In the genomic region with DNA sequence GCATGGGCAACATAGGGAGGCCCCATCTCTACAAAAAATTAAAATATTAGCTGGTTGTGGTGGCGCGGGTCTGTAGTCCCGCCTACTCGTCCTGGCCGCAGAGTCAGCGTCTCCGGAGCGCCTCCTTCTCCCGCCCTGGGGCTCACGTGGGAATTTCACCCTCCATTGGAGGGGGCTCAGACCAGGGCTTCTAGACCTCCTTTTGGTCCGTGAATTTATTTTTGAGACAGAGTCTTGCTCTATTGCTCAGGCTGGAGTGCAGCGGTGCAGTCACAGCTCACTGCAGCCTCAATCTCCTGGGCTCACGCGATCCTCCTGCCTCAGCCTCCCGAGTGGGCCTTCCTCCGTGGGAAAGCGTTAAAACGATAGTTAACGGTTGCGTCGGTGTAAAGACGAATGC, we compare ENCODE assay signal across 8 cellular contexts. TPM values are rescaled to one million over a fixed set of nuclear protein-coding genes. Genes with fewer than 3 reads are reported as not detected.
DNase-seq lines count a peak whose midpoint lies in the region; ATAC-seq, FAIRE-seq and TF ChIP-seq lines count a peak whose summit lies in the region.

No MANE protein-coding gene starts in this region.

- H3K9me3 ChIP-seq in body of pancreas (no peaks in the 10 kb centered on the region), kidney (ENCODE audit: control insufficient read depth in 1 of 2, low read length in 2 of 2) (no peaks in the 10 kb centered on the region), stomach smooth muscle (ENCODE audit: control insufficient read depth in 2 of 2, low read length in 2 of 2) (no peaks in the 10 kb centered on the region)

- H3K4me1 ChIP-seq in body of pancreas (peaks cover 27% of the 10 kb centered on the region), kidney (ENCODE audit: control insufficient read depth in 1 of 2, insufficient read depth in 1 of 2, low read depth in 1 of 2, low read length in 2 of 2) (peaks cover 0 to 9% of the 10 kb centered on the region in 2 donors), stomach smooth muscle (ENCODE audit: control insufficient read depth, insufficient read depth, low read length) (peaks cover 23% of the 10 kb centered on the region)

- DNase-seq in Right ventricle myocardium inferior (ENCODE audit: missing footprints) (peak; percentile 72), cardiac septum (ENCODE audit: low spot score) (no peak), NCI-H446 treated with DMSO at 0.1 percent for 48 hours (lab: John Stamatoyannopoulos, UW) (peak; percentile 41), body of pancreas (peak in 1 of 4 donors; percentile 41), kidney (peak; percentile 80)

- H3K27me3 ChIP-seq in body of pancreas, result no peaks in the 10 kb centered on the region
- no peaks in the 10 kb centered on the region for H3K27me3 ChIP-seq in stomach smooth muscle (ENCODE audit: control insufficient read depth in 1 of 2, insufficient read depth in 2 of 2, low read length in 2 of 2)

- H3K27ac ChIP-seq in body of pancreas (peak overlapping the region in 3 of 4 donors; percentile 49 to 82 (median 64)), kidney (ENCODE audit: low read depth in 2 of 2, low read length in 2 of 2) (peak overlapping the region in 1 of 2 donors; percentile 63), stomach smooth muscle (ENCODE audit: low read length) (peak overlapping the region; percentile 75)

- intact Hi-C loops in Right ventricle myocardium inferior (cut with DNase I), result no loop called here
- intact Hi-C loops in cardiac septum (cut with DNase I), result no loop called here
- intact Hi-C loops in body of pancreas (cut with DNase I), result loop anchor here (5.0 kb wide), 1 partner anchor 86 kb away; no protein-coding TSS in a partner anchor
- intact Hi-C loops in kidney (cut with DNase I), result no loop called here

- no peak for TF ChIP-seq POLR2A in body of pancreas (IDR thresholded peaks at IDR 0.05)

- TF ChIP-seq CTCF in body of pancreas (IDR thresholded peaks at IDR 0.05) (no peak), kidney (IDR thresholded peaks at IDR 0.05; ENCODE audit: borderline replicate concordance, extremely low read depth, insufficient read depth) (no peak)

- H3K9ac ChIP-seq in kidney (ENCODE audit: low read length in 2 of 2) (peak overlapping the region in 1 of 2 donors; percentile 61), stomach smooth muscle (ENCODE audit: low read length in 2 of 2) (peak overlapping the region; percentile 60 to 69)

- ATAC-seq in Right ventricle myocardium inferior, result no peak
- no peak for ATAC-seq in body of pancreas
- no peak for ATAC-seq in HG02623 (IDR thresholded peaks at IDR 0.05; ENCODE audit: unreplicated experiment)
- no peak for ATAC-seq in HG03571 (IDR thresholded peaks at IDR 0.05; ENCODE audit: unreplicated experiment)

- H3K4me3 ChIP-seq in body of pancreas, result no peak overlapping the region
- peak overlapping the region; percentile 60 to 68 for H3K4me3 ChIP-seq in kidney (ENCODE audit: low read length in 2 of 2)
- peak overlapping the region; percentile 67 to 76 for H3K4me3 ChIP-seq in stomach smooth muscle (ENCODE audit: low read length in 2 of 2)

- no peak for FAIRE-seq in kidney (lab: Jason Lieb, UNC)

- WGBS in body of pancreas, 2 donors, result 20 to 29% methylated on average over 20 to 22 of the region's 22 CpGs

- H3K36me3 ChIP-seq in body of pancreas (replicated peaks in 1 of 2; ENCODE audit: insufficient read depth in 1 of 2, low read depth in 2 of 2), result no peaks in the 10 kb centered on the region
- no peaks in the 10 kb centered on the region for H3K36me3 ChIP-seq in kidney (ENCODE audit: control insufficient read depth in 1 of 2, insufficient read depth in 2 of 2, low read length in 2 of 2)
- peaks cover 3 to 9% of the 10 kb centered on the region in 2 donors for H3K36me3 ChIP-seq in stomach smooth muscle (ENCODE audit: control insufficient read depth in 2 of 2, insufficient read depth in 2 of 2, low read length in 2 of 2)

RNA-seq across cellular contexts. Expression of gene NME4, which starts 0.4 kb away (rescaled TPM):
- total RNA-seq in Right ventricle myocardium inferior (91.3 TPM), cardiac septum (65.0 TPM), body of pancreas (10 to 100 TPM; 20.2 to 33.0 TPM), kidney (56.6 TPM)
- 100 TPM for polyA plus RNA-seq in kidney (ENCODE audit: insufficient read depth, low read depth, low replicate concordance)

RNA-seq across cellular contexts. Expression of gene DECR2, which starts 5.1 kb away (rescaled TPM):
- total RNA-seq in Right ventricle myocardium inferior, result 10.6 TPM
- 11.6 TPM for total RNA-seq in cardiac septum
- total RNA-seq in body of pancreas, result 10 to 100 TPM; 38.9 to 41.2 TPM
- 23.8 TPM for total RNA-seq in kidney
- 58.9 TPM for polyA plus RNA-seq in kidney (ENCODE audit: insufficient read depth, low read depth, low replicate concordance)

RNA-seq across cellular contexts. Expression of gene PGAP6, which starts 14.8 kb away (rescaled TPM):
- total RNA-seq in Right ventricle myocardium inferior, result 32.1 TPM
- total RNA-seq in cardiac septum, result 42.8 TPM
- total RNA-seq in body of pancreas, result 100 to 1,000 TPM in 1 of 2 donors, 10 to 100 TPM in 1; 83.8 to 113 TPM
- total RNA-seq in kidney, result 65.0 TPM
- 144 TPM for polyA plus RNA-seq in kidney (ENCODE audit: insufficient read depth, low read depth, low replicate concordance)

RNA-seq across cellular contexts. Expression of gene MRPL28, which starts 26.3 kb away (rescaled TPM):
- total RNA-seq in Right ventricle myocardium inferior (83.1 TPM), cardiac septum (60.1 TPM), body of pancreas (10 to 100 TPM; 22.1 to 31.0 TPM), kidney (59.1 TPM)
- polyA plus RNA-seq in kidney (ENCODE audit: insufficient read depth, low read depth, low replicate concordance), result 201 TPM

RNA-seq across cellular contexts. Expression of gene RAB11FIP3, which starts 28.8 kb away (rescaled TPM):
- total RNA-seq in Right ventricle myocardium inferior, result 23.3 TPM
- total RNA-seq in cardiac septum, result 52.2 TPM
- 100 to 1,000 TPM in 1 of 2 donors, 10 to 100 TPM in 1; 50.1 to 122 TPM for total RNA-seq in body of pancreas
- 84.9 TPM for total RNA-seq in kidney
- 162 TPM for polyA plus RNA-seq in kidney (ENCODE audit: insufficient read depth, low read depth, low replicate concordance)

Comparison
In these comparisons a context has a peak if more than half of its experiments do, and no peak if none do; other contexts are left out.
1. H3K4me3 ChIP-seq: peak in kidney (2 of 2) and stomach smooth muscle (2 of 2); none in body of pancreas (0 of 2).